36 cellular contexts compared by ENCODE assay signal in genomic region chrX:100850317-100850716, GRCh38. TPM values are rescaled to one million over a fixed set of nuclear protein-coding genes. Genes with fewer than 3 reads are reported as not detected.
"Had no signal": no experiment of that assay in that cellular context is flagged by ENCODE, and none has a peak within 500 bp of the region (broad histone marks: within the 10 kb centered on the region; RNA-seq: fewer than 3 reads in every experiment).

No MANE protein-coding gene starts in this region.

- H2AFZ ChIP-seq: hepatocyte had no signal

- ATAC-seq: activated CD4-positive, CD25-positive, alpha-beta regulatory T cell treated with anti-CD3 and anti-CD28 coated beads, Interleukin-2, amount 50 U/mL, for 24 hours; activated CD8-positive, alpha-beta T cell treated with anti-CD3 and anti-CD28 coated beads for 36 hours; activated naive CD8-positive, alpha-beta T cell treated with anti-CD3 and anti-CD28 coated beads, Interleukin-2, amount 50 U/mL, for 24 hours; gastroesophageal sphincter; heart right ventricle had no signal

- H3K4me1 ChIP-seq: adrenal gland, breast epithelium, colonic mucosa, esophagus squamous epithelium, gastroesophageal sphincter, heart right ventricle had no signal

- H3K4me3 ChIP-seq: adrenal gland, breast epithelium, cardiac muscle cell, colonic mucosa, esophagus squamous epithelium, gastroesophageal sphincter, heart right ventricle, hepatocyte had no signal

- H3K27ac ChIP-seq: adrenal gland, breast epithelium, cardiac muscle cell, colonic mucosa, epithelial cell of prostate, esophagus squamous epithelium, gastroesophageal sphincter, heart right ventricle, hepatocyte, WERI-Rb-1 had no signal

- H3K4me2 ChIP-seq: hepatocyte had no signal

- H3K9me3 ChIP-seq: adrenal gland, breast epithelium, colonic mucosa, esophagus squamous epithelium, gastroesophageal sphincter, heart right ventricle had no signal

- H3K27me3 ChIP-seq: adrenal gland, cardiac muscle cell, colonic mucosa, esophagus squamous epithelium, gastroesophageal sphincter, hepatocyte had no signal

- DNase-seq: activated B cell treated with CpG ODN at 0.5 μM for 24 hours; activated CD4-positive, alpha-beta T cell treated with anti-CD3 and anti-CD28 coated beads for 48 hours; activated CD4-positive, alpha-beta T cell treated with anti-CD3 and anti-CD28 coated beads, Interleukin-2, amount 50 U/mL, for 1 hour; activated CD4-positive, alpha-beta T cell treated with anti-CD3 and anti-CD28 coated beads, Interleukin-2, amount 50 U/mL, for 48 hours; activated CD8-positive, alpha-beta memory T cell treated with anti-CD3 and anti-CD28 coated beads for 24 hours; activated CD8-positive, alpha-beta T cell treated with anti-CD3 and anti-CD28 coated beads for 36 hours; activated effector memory CD4-positive, alpha-beta T cell treated with anti-CD3 and anti-CD28 coated beads, Interleukin-2, amount 50 U/mL, for 16 hours; activated naive CD4-positive, alpha-beta T cell treated with anti-CD3 and anti-CD28 coated beads for 36 hours; activated naive CD8-positive, alpha-beta T cell treated with anti-CD3 and anti-CD28 coated beads for 36 hours; activated naive CD8-positive, alpha-beta T cell treated with anti-CD3 and anti-CD28 coated beads, Interleukin-2, amount 50 U/mL, for 24 hours; activated T-cell treated with anti-CD3 and anti-CD28 coated beads, Interleukin-2, amount 50 U/mL, for 48 hours; adrenal gland; amygdala; aorta; central memory CD4-positive, alpha-beta T cell; cerebellar nuclear complex; colonic mucosa; effector CD8-positive, alpha-beta T cell; esophagus squamous epithelium; foreskin melanocyte; heart right ventricle; T1000; WERI-Rb-1 had no signal

- FAIRE-seq: endometrium, endothelial cell of umbilical vein had no signal

- H3K79me2 ChIP-seq: hepatocyte had no signal

- H3K36me3 ChIP-seq: adrenal gland, breast epithelium, cardiac muscle cell, colonic mucosa, esophagus squamous epithelium, gastroesophageal sphincter, heart right ventricle, WERI-Rb-1 had no signal

RNA-seq across cellular contexts. Expression of gene NOX1, which starts 23.8 kb away (rescaled TPM):
- total RNA-seq: activated B cell treated with CpG ODN at 0.5 μM for 24 hours; activated CD8-positive, alpha-beta T cell treated with anti-CD3 and anti-CD28 coated beads for 36 hours; activated naive CD4-positive, alpha-beta T cell treated with anti-CD3 and anti-CD28 coated beads for 36 hours; activated naive CD8-positive, alpha-beta T cell treated with anti-CD3 and anti-CD28 coated beads for 36 hours; activated T-helper 1 cell treated with anti-CD3 and anti-CD28 coated beads, Interleukin-12 subunit alpha, Interleukin-12 subunit beta, Interleukin-2, Interleukin-4 antibody, amounts not matched to agents 30 ng/mL and 10 ng/mL and 1 ng/mL, durations not matched to agents 14 hours and 24 hours and 36 hours; activated T-helper 2 cell treated with anti-CD3 and anti-CD28 coated beads, Interferon-gamma antibody, Interleukin-2, Interleukin-4, amounts not matched to agents 10 μg/mL and 5 μg/mL and 100 μg/mL, durations not matched to agents 14 hours and 24 hours and 36 hours; adrenal gland; aorta; breast epithelium; dermis microvascular lymphatic vessel endothelial cell; endothelial cell of umbilical vein; esophagus squamous epithelium; fibroblast of lung; glomerular endothelial cell; heart right ventricle had no signal
- polyA plus RNA-seq: aorta, endothelial cell of umbilical vein, fibroblast of lung, heart right ventricle had no signal
